ENCODE assay signal across 9 cellular contexts in the genomic region with DNA sequence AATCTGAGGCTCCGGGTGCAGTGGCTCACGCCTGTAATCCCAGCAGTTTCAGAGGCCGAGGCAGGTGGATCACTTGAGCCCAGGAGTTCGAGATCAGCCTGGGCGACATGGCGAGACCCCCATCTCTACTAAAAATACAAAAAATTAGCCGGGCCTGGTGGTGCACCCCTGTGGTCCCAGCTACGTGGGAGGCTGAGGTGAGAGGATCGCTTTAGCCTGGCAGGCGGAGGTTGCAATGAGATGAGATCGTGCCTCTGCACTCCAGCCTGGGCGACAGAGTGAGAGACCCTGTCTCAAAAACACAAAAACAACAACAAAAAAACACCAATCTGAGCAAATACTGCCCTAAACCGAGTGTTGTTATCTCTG. TPM values are rescaled to one million over a fixed set of nuclear protein-coding genes. Genes with fewer than 3 reads are reported as not detected.
A peak's percentile ranks its signal among the peaks of the same experiment; 100 is the strongest.
DNase-seq lines count a peak whose midpoint lies in the region; ATAC-seq and TF ChIP-seq lines count a peak whose summit lies in the region.
"Not testable (repeated sequence)": the region's sequence is repeated elsewhere in the genome, so short reads cannot be mapped to it uniquely, and the experiment has no call there.
"Had no signal": no experiment of that assay in that cellular context is flagged by ENCODE, and none has a peak within 500 bp of the region (broad histone marks: within the 10 kb centered on the region; RNA-seq: fewer than 3 reads in every experiment).

No MANE protein-coding gene starts in this region.

- H2AFZ ChIP-seq in OCI-LY7 (ENCODE audit: low read length) = peak overlapping the region; percentile 98

- BruUV-seq in OCI-LY7 (replicated peaks; lab: Mats Ljungman, UMichigan) = TSS peak; percentile 87

- H3K4me1 Mint-ChIP-seq in activated naive CD4-positive, alpha-beta T cell treated with anti-CD3 and anti-CD28 coated beads for 36 hours (ENCODE audit: low read depth) = peaks cover 29% of the 10 kb centered on the region
- H3K4me1 Mint-ChIP-seq in naive thymus-derived CD8-positive, alpha-beta T cell = peaks cover 13 to 48% (median 35%) of the 10 kb centered on the region in 4 donors
- peaks cover 42% of the 10 kb centered on the region for H3K4me1 Mint-ChIP-seq in stimulated activated naive CD8-positive, alpha-beta T cell treated with anti-CD3 and anti-CD28 coated beads, Interleukin-15, Interleukin-2, amounts not matched to agents 100 ng/mL and 50 ng/mL, for 24 hours (ENCODE audit: low read depth)

- not testable (repeated sequence) for H3K9me3 ChIP-seq in OCI-LY7 (ENCODE audit: low read length); duodenal mucosa (ENCODE audit: control insufficient read depth in 1 of 2, low read length in 2 of 2)

- not testable (repeated sequence) for H3K36me3 ChIP-seq in H7 (replicated peaks; ENCODE audit: control insufficient read depth, insufficient read depth, low read length); OCI-LY7 (ENCODE audit: insufficient read depth, low read length); duodenal mucosa (ENCODE audit: control insufficient read depth in 1 of 2, insufficient read depth in 2 of 2, low read length in 2 of 2)

- CTCF ChIA-PET in OCI-LY7 (lab: Charles Lee; ENCODE audit: unreplicated experiment) = interaction anchor here (1.4 kb wide), 1 partner anchor 51 kb away, joined by 4 read pairs; no protein-coding TSS in a partner anchor
- CTCF ChIA-PET in activated naive CD4-positive, alpha-beta T cell treated with anti-CD3 and anti-CD28 coated beads for 36 hours (lab: Charles Lee) = interaction anchor here (2.2 to 3.5 kb wide), 2 partner anchors 11 to 51 kb away, joined by 10 to 19 read pairs; no protein-coding TSS in a partner anchor

- H3K9ac ChIP-seq in duodenal mucosa (ENCODE audit: low read depth in 1 of 2, low read length in 2 of 2) = peak overlapping the region; percentile 90 to 93

- intact Hi-C loops in OCI-LY7 (cut with micrococcal nuclease; ENCODE audit: unreplicated experiment) = not testable (repeated sequence)
- intact Hi-C loops in activated naive CD4-positive, alpha-beta T cell treated with anti-CD3 and anti-CD28 coated beads for 36 hours (cut with micrococcal nuclease) = loop anchor here (1.0 to 2.0 kb wide), 4 partner anchors 12 to 52 kb away; partner anchors contain the start of gene HES4

- TF ChIP-seq CTCF in AG09309 (IDR thresholded peaks at IDR 0.05; ENCODE audit: control insufficient read depth, insufficient read depth, low read depth, low read length, missing control alignments); OCI-LY7 (conservative IDR thresholded peaks at IDR 0.05; ENCODE audit: low read length): not testable (repeated sequence)

- not testable (repeated sequence) for H3K9me3 Mint-ChIP-seq in activated naive CD4-positive, alpha-beta T cell treated with anti-CD3 and anti-CD28 coated beads for 36 hours; naive thymus-derived CD8-positive, alpha-beta T cell; stimulated activated naive CD8-positive, alpha-beta T cell treated with anti-CD3 and anti-CD28 coated beads, Interleukin-15, Interleukin-2, amounts not matched to agents 100 ng/mL and 50 ng/mL, for 24 hours

- not testable (repeated sequence) for H3K27me3 Mint-ChIP-seq in activated naive CD4-positive, alpha-beta T cell treated with anti-CD3 and anti-CD28 coated beads for 36 hours (ENCODE audit: low read depth); naive thymus-derived CD8-positive, alpha-beta T cell; stimulated activated naive CD8-positive, alpha-beta T cell treated with anti-CD3 and anti-CD28 coated beads, Interleukin-15, Interleukin-2, amounts not matched to agents 100 ng/mL and 50 ng/mL, for 24 hours

- not testable (repeated sequence) for H3K79me2 ChIP-seq in OCI-LY7 (ENCODE audit: insufficient read depth, low read depth, low read length)

- peak; percentile 1 to 5 for ATAC-seq in naive thymus-derived CD8-positive, alpha-beta T cell

- H3K27me3 ChIP-seq in H7 (ENCODE audit: control insufficient read depth, insufficient read depth, low read length); duodenal mucosa (ENCODE audit: control insufficient read depth in 1 of 2, insufficient read depth in 2 of 2, low read length in 2 of 2): not testable (repeated sequence)

- peaks cover 22% of the 10 kb centered on the region for H3K4me1 ChIP-seq in OCI-LY7 (ENCODE audit: insufficient read depth, low read length, poor library complexity, severe bottlenecking)
- H3K4me1 ChIP-seq in duodenal mucosa (ENCODE audit: control insufficient read depth in 1 of 2, insufficient read depth in 2 of 2, low read length in 2 of 2) = peaks cover 6 to 13% of the 10 kb centered on the region in 2 donors

- H3K27ac Mint-ChIP-seq in activated naive CD4-positive, alpha-beta T cell treated with anti-CD3 and anti-CD28 coated beads for 36 hours = peak overlapping the region; percentile 86
- peak overlapping the region; percentile 98 to 100 (median 98) for H3K27ac Mint-ChIP-seq in naive thymus-derived CD8-positive, alpha-beta T cell
- H3K27ac Mint-ChIP-seq in stimulated activated naive CD8-positive, alpha-beta T cell treated with anti-CD3 and anti-CD28 coated beads, Interleukin-15, Interleukin-2, amounts not matched to agents 100 ng/mL and 50 ng/mL, for 24 hours = peak overlapping the region; percentile 98

- H4K20me1 ChIP-seq in OCI-LY7 (ENCODE audit: insufficient read depth, low read length) = not testable (repeated sequence)

- not testable (repeated sequence) for H3K36me3 Mint-ChIP-seq in activated naive CD4-positive, alpha-beta T cell treated with anti-CD3 and anti-CD28 coated beads for 36 hours (ENCODE audit: low read depth); naive thymus-derived CD8-positive, alpha-beta T cell; stimulated activated naive CD8-positive, alpha-beta T cell treated with anti-CD3 and anti-CD28 coated beads, Interleukin-15, Interleukin-2, amounts not matched to agents 100 ng/mL and 50 ng/mL, for 24 hours (ENCODE audit: low read depth)

- H3K9me2 ChIP-seq in OCI-LY7 (ENCODE audit: insufficient read depth, low read length) = not testable (repeated sequence)

- peak overlapping the region; percentile 85 for H3K4me2 ChIP-seq in OCI-LY7 (ENCODE audit: low read length)

- DNase-seq in AG09309 (ENCODE audit: low read depth); H7; OCI-LY7 (ENCODE audit: low spot score); activated naive CD4-positive, alpha-beta T cell treated with anti-CD3 and anti-CD28 coated beads for 36 hours; naive thymus-derived CD8-positive, alpha-beta T cell: not testable (repeated sequence)

- H3K4me3 Mint-ChIP-seq in activated naive CD4-positive, alpha-beta T cell treated with anti-CD3 and anti-CD28 coated beads for 36 hours = peak overlapping the region; percentile 94
- H3K4me3 Mint-ChIP-seq in naive thymus-derived CD8-positive, alpha-beta T cell = peak overlapping the region; percentile 92 to 99 (median 97)
- peak overlapping the region; percentile 93 for H3K4me3 Mint-ChIP-seq in stimulated activated naive CD8-positive, alpha-beta T cell treated with anti-CD3 and anti-CD28 coated beads, Interleukin-15, Interleukin-2, amounts not matched to agents 100 ng/mL and 50 ng/mL, for 24 hours

- POLR2A ChIA-PET in OCI-LY7 (lab: Charles Lee) = not testable (repeated sequence)
- POLR2A ChIA-PET in naive thymus-derived CD8-positive, alpha-beta T cell (lab: Charles Lee) = interaction anchor here (0.6 to 3.5 kb wide), 18 partner anchors 8 to 1469 kb away, joined by 3 to 26 read pairs (median 4); partner anchors contain the start of genes AURKAIP1, C1orf159 and PLEKHN1

- H3K4me3 ChIP-seq in AG09309 (ENCODE audit: control insufficient read depth, low read depth, low read length) (peak overlapping the region; percentile 59), H7 (ENCODE audit: insufficient read depth, low read depth, low read length) (peak overlapping the region; percentile 68), OCI-LY7 (ENCODE audit: low read depth, low read length, poor library complexity, severe bottlenecking) (peak overlapping the region; percentile 75), duodenal mucosa (ENCODE audit: low read depth in 1 of 2, low read length in 2 of 2) (peak overlapping the region; percentile 65 to 77), iPS-11a (ENCODE audit: low read depth, low read length) (peak overlapping the region; percentile 40)

- H3K27ac ChIP-seq in OCI-LY7 (ENCODE audit: low read depth, low read length, poor library complexity, severe bottlenecking) (peak overlapping the region; percentile 63), duodenal mucosa (ENCODE audit: low read depth, low read length) (peak overlapping the region; percentile 60)

RNA-seq across cellular contexts. Expression of gene ISG15, which starts 0.6 kb away (rescaled TPM):
- 110 and 124 TPM in 2 replicates for total RNA-seq in H7 (2014; rRNA removed; shearing (Covaris generic))
- total RNA-seq in OCI-LY7 (2014; rRNA removed; shearing (Covaris generic)) = 99.9 and 110 TPM in 2 replicates
- 53.4 and 65.4 TPM in 2 replicates for total RNA-seq in OCI-LY7 (2022)
- total RNA-seq in activated naive CD4-positive, alpha-beta T cell treated with anti-CD3 and anti-CD28 coated beads for 36 hours = 100 to 1,000 TPM; 143 to 147 TPM
- total RNA-seq in naive thymus-derived CD8-positive, alpha-beta T cell = 10 to 100 TPM; 30.3 to 30.7 TPM
- polyA plus RNA-seq in naive thymus-derived CD8-positive, alpha-beta T cell = 100 to 1,000 TPM; 133 to 220 (median 217) TPM

RNA-seq across cellular contexts. Expression of gene AGRN, which starts 7.2 kb away (rescaled TPM):
- total RNA-seq in H7 (2014; rRNA removed; shearing (Covaris generic)) = 126 and 130 TPM in 2 replicates
- 2.2 and 2.7 TPM in 2 replicates for total RNA-seq in OCI-LY7 (2014; rRNA removed; shearing (Covaris generic))
- 9.1 and 9.8 TPM in 2 replicates for total RNA-seq in OCI-LY7 (2022)
- 10 to 100 TPM; 30.5 to 35.1 TPM for total RNA-seq in activated naive CD4-positive, alpha-beta T cell treated with anti-CD3 and anti-CD28 coated beads for 36 hours
- 1 to 10 TPM; 6.2 to 6.4 TPM for total RNA-seq in naive thymus-derived CD8-positive, alpha-beta T cell
- polyA plus RNA-seq in naive thymus-derived CD8-positive, alpha-beta T cell = under 1 TPM; 0.15 to 0.71 (median 0.47) TPM

RNA-seq across cellular contexts. Expression of gene HES4, which starts 12.8 kb away (rescaled TPM):
- 11.3 and 17.5 TPM in 2 replicates for total RNA-seq in H7 (2014; rRNA removed; shearing (Covaris generic))
- total RNA-seq in OCI-LY7 (2014; rRNA removed; shearing (Covaris generic)) = not detected in 2 replicates
- not detected in 2 replicates for total RNA-seq in OCI-LY7 (2022)
- total RNA-seq in activated naive CD4-positive, alpha-beta T cell treated with anti-CD3 and anti-CD28 coated beads for 36 hours = 1 to 10 TPM; 4.1 to 4.7 TPM
- total RNA-seq in naive thymus-derived CD8-positive, alpha-beta T cell = not detected
- polyA plus RNA-seq in naive thymus-derived CD8-positive, alpha-beta T cell = under 1 TPM in 1 of 3 donors, not detected in 2; 0.85 TPM

RNA-seq across cellular contexts. Expression of gene PERM1, which starts 30.8 kb away (rescaled TPM):
- not detected in 2 replicates for total RNA-seq in H7 (2014; rRNA removed; shearing (Covaris generic))
- total RNA-seq in OCI-LY7 (2014; rRNA removed; shearing (Covaris generic)) = not detected in 2 replicates
- not detected in 2 replicates for total RNA-seq in OCI-LY7 (2022)
- not detected for total RNA-seq in activated naive CD4-positive, alpha-beta T cell treated with anti-CD3 and anti-CD28 coated beads for 36 hours
- total RNA-seq in naive thymus-derived CD8-positive, alpha-beta T cell = not detected
- not detected for polyA plus RNA-seq in naive thymus-derived CD8-positive, alpha-beta T cell
- polyA plus RNA-seq: neural cell had no signal

RNA-seq across cellular contexts. Expression of gene PLEKHN1, which starts 46.4 kb away (rescaled TPM):
- 1.6 and 2.0 TPM in 2 replicates for total RNA-seq in H7 (2014; rRNA removed; shearing (Covaris generic))
- total RNA-seq in OCI-LY7 (2014; rRNA removed; shearing (Covaris generic)) = 0.05 TPM in 1 of 2 replicates, not detected in the other
- not detected in 2 replicates for total RNA-seq in OCI-LY7 (2022)
- under 1 TPM; 0.52 to 0.69 TPM for total RNA-seq in activated naive CD4-positive, alpha-beta T cell treated with anti-CD3 and anti-CD28 coated beads for 36 hours
- under 1 TPM; 0.60 to 0.93 TPM for total RNA-seq in naive thymus-derived CD8-positive, alpha-beta T cell
- polyA plus RNA-seq in naive thymus-derived CD8-positive, alpha-beta T cell = under 1 TPM in 1 of 3 donors, not detected in 2; 0.19 TPM

Comparison
In these comparisons a context has a peak if more than half of its experiments do, and no peak if none do; other contexts are left out.
1. RNA of gene HES4, which starts 12.8 kb away (total RNA-seq): 11.3 to 17.5 TPM in H7 and 4.1 to 4.7 TPM in activated naive CD4-positive, alpha-beta T cell treated with anti-CD3 and anti-CD28 coated beads for 36 hours; not detected in OCI-LY7 and not detected in naive thymus-derived CD8-positive, alpha-beta T cell; every median in the first group is over 4 times any median in the second.
2. Peak in every context shown above with its lines, with median percentiles within 50 percentile points of each other: H3K4me3 ChIP-seq, H3K27ac Mint-ChIP-seq and H3K4me3 Mint-ChIP-seq.